In genomic region chr2:20326163-20326780, GRCh38 we compare ENCODE assay signal across 8 cellular contexts. TPM values are rescaled to one million over a fixed set of nuclear protein-coding genes. Genes with fewer than 3 reads are reported as not detected.
DNase-seq lines count a peak whose midpoint lies in the region; ATAC-seq and TF ChIP-seq lines count a peak whose summit lies in the region.

No MANE protein-coding gene starts in this region.

- ATAC-seq in GM18861 (IDR thresholded peaks at IDR 0.05; ENCODE audit: unreplicated experiment): peak; percentile 71
- peak; percentile 70 for ATAC-seq in left ventricle myocardium superior
- ATAC-seq in gastrocnemius medialis: peak; percentile 58 to 62
- no peak for ATAC-seq in HG03025 (IDR thresholded peaks at IDR 0.05; ENCODE audit: low FRiP score, unreplicated experiment)

- intact Hi-C loops in CD14-positive monocyte (cut with micrococcal nuclease): no loop called here
- intact Hi-C loops in left ventricle myocardium superior (cut with micrococcal nuclease): no loop called here
- intact Hi-C loops in gastrocnemius medialis (cut with DNase I; ENCODE audit: low total_unique reads): no loop called here

- H3K27ac Mint-ChIP-seq in CD14-positive monocyte: peak overlapping the region in 1 of 7 donors; percentile 40
- peak overlapping the region; percentile 38 for H3K27ac Mint-ChIP-seq in activated naive CD8-positive, alpha-beta T cell treated with anti-CD3 and anti-CD28 coated beads for 36 hours

- H3K36me3 ChIP-seq in Peyer's patch (peaks cover 0 to 26% (median 0%) of the 10 kb centered on the region in 3 donors), gastrocnemius medialis (peaks cover 0 to 13% of the 10 kb centered on the region in 2 donors)

- H3K4me3 ChIP-seq in Peyer's patch: no peak overlapping the region
- H3K4me3 ChIP-seq in gastrocnemius medialis: no peak overlapping the region

- peaks cover 0 to 5% (median under 1%) of the 10 kb centered on the region in 7 donors for H3K9me3 Mint-ChIP-seq in CD14-positive monocyte
- peaks cover 10% of the 10 kb centered on the region for H3K9me3 Mint-ChIP-seq in activated naive CD8-positive, alpha-beta T cell treated with anti-CD3 and anti-CD28 coated beads for 36 hours

- in situ Hi-C loops in gastrocnemius medialis (cut with MboI; ENCODE audit: low sequenced_read_pairs in 4 of 4): no loop called here

- peaks cover 36 to 65% of the 10 kb centered on the region in 2 donors for H3K36me3 Mint-ChIP-seq in CD14-positive monocyte
- H3K36me3 Mint-ChIP-seq in activated naive CD8-positive, alpha-beta T cell treated with anti-CD3 and anti-CD28 coated beads for 36 hours: peaks cover 59% of the 10 kb centered on the region

- no peak overlapping the region for H3K4me3 Mint-ChIP-seq in CD14-positive monocyte
- no peak overlapping the region for H3K4me3 Mint-ChIP-seq in activated naive CD8-positive, alpha-beta T cell treated with anti-CD3 and anti-CD28 coated beads for 36 hours

- DNase-seq in CD14-positive monocyte (ENCODE audit: low spot score) (no peak), HK-2 (ENCODE audit: unreplicated experiment) (peak; percentile 25), Peyer's patch (peak in 1 of 3 donors; percentile 74), left ventricle myocardium superior (no peak), gastrocnemius medialis (peak in 1 of 2 donors; percentile 23)
- DNase-seq in activated naive CD8-positive, alpha-beta T cell treated with anti-CD3 and anti-CD28 coated beads for 36 hours: no peak

- H3K4me1 Mint-ChIP-seq in CD14-positive monocyte: peaks cover 14% of the 10 kb centered on the region
- H3K4me1 Mint-ChIP-seq in activated naive CD8-positive, alpha-beta T cell treated with anti-CD3 and anti-CD28 coated beads for 36 hours: peaks cover 61% of the 10 kb centered on the region

- H3K9me3 ChIP-seq in Peyer's patch: no peaks in the 10 kb centered on the region
- H3K9me3 ChIP-seq in gastrocnemius medialis: no peaks in the 10 kb centered on the region

- TF ChIP-seq POLR2A in Peyer's patch (IDR thresholded peaks at IDR 0.05): no peak
- no peak for TF ChIP-seq POLR2A in gastrocnemius medialis (IDR thresholded peaks at IDR 0.05)

- H3K27me3 ChIP-seq in Peyer's patch: no peaks in the 10 kb centered on the region
- no peaks in the 10 kb centered on the region for H3K27me3 ChIP-seq in gastrocnemius medialis

- H3K27me3 Mint-ChIP-seq in CD14-positive monocyte (ENCODE audit: low read depth in 3 of 3): no peaks in the 10 kb centered on the region
- H3K27me3 Mint-ChIP-seq in activated naive CD8-positive, alpha-beta T cell treated with anti-CD3 and anti-CD28 coated beads for 36 hours: no peaks in the 10 kb centered on the region

- TF ChIP-seq CTCF in CD14-positive monocyte (IDR thresholded peaks at IDR 0.05): peak; percentile 71
- peak; percentile 8 to 66 (median 58) for TF ChIP-seq CTCF in Peyer's patch (IDR thresholded peaks at IDR 0.05)
- TF ChIP-seq CTCF in gastrocnemius medialis (IDR thresholded peaks at IDR 0.05 in 4 of 5, conservative IDR thresholded peaks at IDR 0.05 in 1 of 5): peak in 4 of 5 experiments; percentile 26 to 70 (median 40)

- H3K4me1 ChIP-seq in Peyer's patch: peaks cover 0 to 15% (median 0%) of the 10 kb centered on the region in 4 donors
- peaks cover 12 to 21% of the 10 kb centered on the region in 2 donors for H3K4me1 ChIP-seq in gastrocnemius medialis

- H3K27ac ChIP-seq in Peyer's patch: no peak overlapping the region
- no peak overlapping the region for H3K27ac ChIP-seq in gastrocnemius medialis

RNA-seq across cellular contexts. Expression of gene PUM2, which starts 24.4 kb away (rescaled TPM):
- 1 to 10 TPM; 7.2 to 8.3 TPM for polyA plus RNA-seq in CD14-positive monocyte
- total RNA-seq in Peyer's patch (10 to 100 TPM; 61.2 to 88.3 (median 74.8) TPM), left ventricle myocardium superior (80.6 TPM), gastrocnemius medialis (10 to 100 TPM; 26.0 to 36.4 (median 29.6) TPM)
- total RNA-seq in activated naive CD8-positive, alpha-beta T cell treated with anti-CD3 and anti-CD28 coated beads for 36 hours: 100 to 1,000 TPM; 107 to 108 TPM
